In genomic region chr11:37721485-37721884, GRCh38 we compare ENCODE assay signal across 25 cellular contexts.
DNase-seq lines count a peak whose midpoint lies in the region; ATAC-seq and TF ChIP-seq lines count a peak whose summit lies in the region.
"Had no signal": no experiment of that assay in that cellular context is flagged by ENCODE, and none has a peak within 500 bp of the region (broad histone marks: within the 10 kb centered on the region; RNA-seq: fewer than 3 reads in every experiment).

No MANE protein-coding gene starts in this region.

- H3K36me3 ChIP-seq in RWPE2 (ENCODE audit: low read depth), result no peaks in the 10 kb centered on the region
- H3K36me3 ChIP-seq: HAP-1 had no signal

- ATAC-seq in RWPE2 (ENCODE audit: low read depth) (peak; percentile 71), HG02885 (IDR thresholded peaks at IDR 0.05; ENCODE audit: poor library complexity, unreplicated experiment) (no peak), HG03280 (IDR thresholded peaks at IDR 0.05; ENCODE audit: unreplicated experiment) (no peak)
- ATAC-seq: CD8-positive, alpha-beta T cell had no signal

- peak overlapping the region; percentile 33 for H3K27ac ChIP-seq in RWPE2 (ENCODE audit: poor library complexity, severe bottlenecking)
- H3K27ac ChIP-seq: GM23248, KMS-11, SK-N-MC had no signal

- TF ChIP-seq CTCF in RWPE2 (IDR thresholded peaks at IDR 0.05; ENCODE audit: poor library complexity, severe bottlenecking) (no peak), fibroblast of the aortic adventitia (IDR thresholded peaks at IDR 0.05; ENCODE audit: insufficient read depth, low read length) (no peak)

- H3K4me3 ChIP-seq in RWPE2 (ENCODE audit: severe bottlenecking), result no peak overlapping the region
- no peak overlapping the region for H3K4me3 ChIP-seq in fibroblast of the aortic adventitia (ENCODE audit: low read depth, low read length)
- H3K4me3 ChIP-seq: GM23248, HAP-1, SK-N-MC had no signal

- DNase-seq in EL, result peak; percentile 18
- no peak for DNase-seq in RWPE2 (ENCODE audit: low spot score)
- DNase-seq in amniotic epithelial cell (ENCODE audit: low read depth), result peak; percentile 14
- peak; percentile 42 for DNase-seq in fibroblast of the aortic adventitia (ENCODE audit: low read depth)
- DNase-seq in HuH-7.5 (ENCODE audit: low spot score), result no peak
- DNase-seq: AML-193; C1 segment of cervical spinal cord; Calu3; CD8-positive, alpha-beta T cell; DMS153; GF-D8; GM23248; IMR-90; MV-4-11; NCI-H1105 treated with DMSO at 0.1 percent for 48 hours; NCI-H2029 treated with DMSO at 0.1 percent for 48 hours; NCI-H345; NCI-H524; NCI-H774; Right ventricle myocardium superior had no signal

- H3K9me3 ChIP-seq in RWPE2 (ENCODE audit: severe bottlenecking), result no peaks in the 10 kb centered on the region
- H3K9me3 ChIP-seq: HAP-1 had no signal

- peaks cover 11% of the 10 kb centered on the region for H3K4me1 ChIP-seq in RWPE2 (ENCODE audit: insufficient read depth, poor library complexity, severe bottlenecking)
- H3K4me1 ChIP-seq: HAP-1 had no signal

- H3K27me3 ChIP-seq in RWPE2 (ENCODE audit: insufficient read depth, poor library complexity, severe bottlenecking), result no peaks in the 10 kb centered on the region

Comparison
In these comparisons a context has a peak if more than half of its experiments do, and no peak if none do; other contexts are left out.
1. DNase-seq: peak in EL (single experiment), amniotic epithelial cell (single experiment) and fibroblast of the aortic adventitia (single experiment); none in RWPE2 (single experiment) and HuH-7.5 (single experiment).